ENCODE assay signal across 20 cellular contexts in the genomic region with DNA sequence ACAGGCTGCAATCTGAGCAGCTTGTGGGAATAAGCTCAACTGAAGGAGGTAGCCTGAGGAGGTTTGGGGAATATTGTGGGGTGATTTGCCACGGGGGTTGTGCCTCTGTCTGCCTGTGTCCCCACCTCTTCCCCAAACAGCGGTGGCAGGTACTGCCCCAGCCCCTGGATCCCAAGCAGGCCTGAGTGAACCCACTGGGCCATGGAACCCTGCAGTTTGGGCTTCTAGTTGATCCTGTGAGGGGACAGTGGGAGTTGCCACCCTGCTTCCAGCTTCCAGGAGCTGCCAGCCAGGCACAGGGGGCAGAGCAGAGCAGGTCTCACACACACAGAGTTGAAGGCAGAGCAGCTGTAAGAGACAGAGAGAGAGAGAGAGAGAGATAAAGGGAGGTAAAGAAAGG.
A peak's percentile ranks its signal among the peaks of the same experiment; 100 is the strongest.
DNase-seq lines count a peak whose midpoint lies in the region; ATAC-seq and TF ChIP-seq lines count a peak whose summit lies in the region.
"Had no signal": no experiment of that assay in that cellular context is flagged by ENCODE, and none has a peak within 500 bp of the region (broad histone marks: within the 10 kb centered on the region; RNA-seq: fewer than 3 reads in every experiment).

No MANE protein-coding gene starts in this region.

- H3K4me3 Mint-ChIP-seq in stimulated activated naive CD8-positive, alpha-beta T cell treated with anti-CD3 and anti-CD28 coated beads, Interleukin-15, amount 100 ng/mL, for 72 hours = no peak overlapping the region
- no peak overlapping the region for H3K4me3 Mint-ChIP-seq in osteocyte (ENCODE audit: unreplicated experiment)
- H3K4me3 Mint-ChIP-seq in stimulated activated effector memory CD8-positive, alpha-beta T cell treated with anti-CD3 and anti-CD28 coated beads, Interleukin-12 subunit alpha, Interleukin-12 subunit beta, amount 100 ng/mL, for 72 hours = no peak overlapping the region
- H3K4me3 Mint-ChIP-seq in T-cell = no peak overlapping the region
- H3K4me3 Mint-ChIP-seq: CD8-positive, alpha-beta T cell had no signal

- H3K9me3 Mint-ChIP-seq in stimulated activated naive CD8-positive, alpha-beta T cell treated with anti-CD3 and anti-CD28 coated beads, Interleukin-15, amount 100 ng/mL, for 72 hours = no peaks in the 10 kb centered on the region
- H3K9me3 Mint-ChIP-seq in osteocyte (ENCODE audit: unreplicated experiment) (peaks cover 7% of the 10 kb centered on the region), T-cell (no peaks in the 10 kb centered on the region)
- no peaks in the 10 kb centered on the region for H3K9me3 Mint-ChIP-seq in stimulated activated effector memory CD8-positive, alpha-beta T cell treated with anti-CD3 and anti-CD28 coated beads, Interleukin-12 subunit alpha, Interleukin-12 subunit beta, amount 100 ng/mL, for 72 hours
- H3K9me3 Mint-ChIP-seq: CD8-positive, alpha-beta T cell had no signal

- POLR2A ChIA-PET in T-cell (lab: Charles Lee) = no interaction called here

- no peak for DNase-seq in stimulated activated naive CD8-positive, alpha-beta T cell treated with anti-CD3 and anti-CD28 coated beads, Interleukin-15, amount 100 ng/mL, for 72 hours
- no peak for DNase-seq in stimulated activated naive CD8-positive, alpha-beta T cell treated with anti-CD3 and anti-CD28 coated beads, Interleukin-15, Interleukin-2, amounts not matched to agents 100 U/mL and 50 U/mL, for 24 hours
- DNase-seq in osteocyte (ENCODE audit: extremely low spot score, unreplicated experiment) (peak; percentile 73), SW 1271 (lab: John Stamatoyannopoulos, UW) (no peak), T-cell (no peak)
- no peak for DNase-seq in stimulated activated effector memory CD8-positive, alpha-beta T cell treated with anti-CD3 and anti-CD28 coated beads, Interleukin-12 subunit alpha, Interleukin-12 subunit beta, amount 100 ng/mL, for 72 hours (ENCODE audit: low spot score in 2 of 2)
- DNase-seq: AML-193; C1 segment of cervical spinal cord; CD8-positive, alpha-beta T cell; DMS153; IMR-90; NCI-H1092 treated with DMSO at 0.1 percent for 48 hours; NCI-H2081; NCI-H2171; NCI-H345; NCI-H524; NCI-H774; SIG-M5 had no signal

- peak overlapping the region; percentile 86 to 90 for H3K27ac Mint-ChIP-seq in stimulated activated naive CD8-positive, alpha-beta T cell treated with anti-CD3 and anti-CD28 coated beads, Interleukin-15, amount 100 ng/mL, for 72 hours
- H3K27ac Mint-ChIP-seq in osteocyte (ENCODE audit: unreplicated experiment) (no peak overlapping the region), T-cell (no peak overlapping the region)
- H3K27ac Mint-ChIP-seq in stimulated activated effector memory CD8-positive, alpha-beta T cell treated with anti-CD3 and anti-CD28 coated beads, Interleukin-12 subunit alpha, Interleukin-12 subunit beta, amount 100 ng/mL, for 72 hours = peak overlapping the region; percentile 15
- H3K27ac Mint-ChIP-seq: CD8-positive, alpha-beta T cell had no signal

- CTCF ChIA-PET in T-cell (lab: Charles Lee) = no interaction called here

- TF ChIP-seq CTCF in osteocyte (IDR thresholded peaks at IDR 0.05) = no peak

- no peak for ATAC-seq in stimulated activated naive CD8-positive, alpha-beta T cell treated with anti-CD3 and anti-CD28 coated beads, Interleukin-15, amount 100 ng/mL, for 72 hours
- ATAC-seq in stimulated activated naive CD8-positive, alpha-beta T cell treated with anti-CD3 and anti-CD28 coated beads, Interleukin-15, Interleukin-2, amounts not matched to agents 100 U/mL and 50 U/mL, for 24 hours = no peak
- no peak for ATAC-seq in stimulated activated effector memory CD8-positive, alpha-beta T cell treated with anti-CD3 and anti-CD28 coated beads, Interleukin-12 subunit alpha, Interleukin-12 subunit beta, amount 100 ng/mL, for 72 hours
- ATAC-seq in T-cell (replicated peaks in 1 of 4) (no peak), GM19023 (IDR thresholded peaks at IDR 0.05; ENCODE audit: unreplicated experiment) (no peak)
- ATAC-seq: CD8-positive, alpha-beta T cell; Panc1 had no signal

- no peaks in the 10 kb centered on the region for H3K4me1 Mint-ChIP-seq in stimulated activated naive CD8-positive, alpha-beta T cell treated with anti-CD3 and anti-CD28 coated beads, Interleukin-15, amount 100 ng/mL, for 72 hours
- no peaks in the 10 kb centered on the region for H3K4me1 Mint-ChIP-seq in osteocyte (ENCODE audit: unreplicated experiment)
- H3K4me1 Mint-ChIP-seq in stimulated activated effector memory CD8-positive, alpha-beta T cell treated with anti-CD3 and anti-CD28 coated beads, Interleukin-12 subunit alpha, Interleukin-12 subunit beta, amount 100 ng/mL, for 72 hours = no peaks in the 10 kb centered on the region
- no peaks in the 10 kb centered on the region for H3K4me1 Mint-ChIP-seq in T-cell

- no peaks in the 10 kb centered on the region for H3K27me3 Mint-ChIP-seq in stimulated activated naive CD8-positive, alpha-beta T cell treated with anti-CD3 and anti-CD28 coated beads, Interleukin-15, amount 100 ng/mL, for 72 hours
- H3K27me3 Mint-ChIP-seq in osteocyte (ENCODE audit: unreplicated experiment) (no peaks in the 10 kb centered on the region), T-cell (peaks cover 0 to 3% of the 10 kb centered on the region in 2 donors)

- H3K36me3 Mint-ChIP-seq in osteocyte (ENCODE audit: unreplicated experiment) (no peaks in the 10 kb centered on the region), T-cell (no peaks in the 10 kb centered on the region)
- no peaks in the 10 kb centered on the region for H3K36me3 Mint-ChIP-seq in stimulated activated effector memory CD8-positive, alpha-beta T cell treated with anti-CD3 and anti-CD28 coated beads, Interleukin-12 subunit alpha, Interleukin-12 subunit beta, amount 100 ng/mL, for 72 hours
- H3K36me3 Mint-ChIP-seq: CD8-positive, alpha-beta T cell had no signal

Comparison
In these comparisons a context has a peak if more than half of its experiments do, and no peak if none do; other contexts are left out.
1. H3K27ac Mint-ChIP-seq: peak in stimulated activated naive CD8-positive, alpha-beta T cell treated with anti-CD3 and anti-CD28 coated beads, Interleukin-15, amount 100 ng/mL, for 72 hours (2 of 2) and stimulated activated effector memory CD8-positive, alpha-beta T cell treated with anti-CD3 and anti-CD28 coated beads, Interleukin-12 subunit alpha, Interleukin-12 subunit beta, amount 100 ng/mL, for 72 hours (single experiment); none in osteocyte (single experiment) and T-cell (0 of 2).